In the genomic region with DNA sequence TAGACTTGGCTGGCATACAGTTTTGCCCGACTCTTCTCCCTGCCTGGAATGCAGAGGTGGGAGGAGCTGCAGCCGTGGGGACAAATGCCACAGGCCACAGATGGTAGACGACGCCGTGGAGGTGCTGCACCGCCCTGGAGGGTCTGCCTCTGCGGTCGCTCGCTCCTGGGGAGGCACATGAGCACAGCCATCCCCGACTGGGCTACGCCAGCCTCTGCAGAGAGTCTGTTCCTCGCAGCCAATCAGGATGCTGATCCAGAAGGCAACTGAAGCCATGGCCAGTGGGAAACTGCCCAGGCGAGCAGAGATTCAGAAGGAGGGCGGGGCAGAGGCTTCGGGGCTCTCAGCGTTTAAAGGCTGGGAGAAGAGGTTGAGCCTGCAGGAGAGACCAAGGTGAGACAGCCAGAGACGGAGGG, we compare ENCODE assay signal across 1 cellular context.
TF ChIP-seq lines count a peak whose summit lies in the region.

No MANE protein-coding gene starts in this region.

TF ChIP-seq in GM23338, 12 proteins besides CTCF, POLR2A, EP300 and RAD21:
- no peak for TF ChIP-seq CREB1 (CRISPR knock-in tag; IDR thresholded peaks at IDR 0.05; ENCODE audit: low read depth)
- TF ChIP-seq POLR2AphosphoS5 (IDR thresholded peaks at IDR 0.05; ENCODE audit: low read depth), result no peak
- TF ChIP-seq ZNF331 (CRISPR knock-in tag; IDR thresholded peaks at IDR 0.05; ENCODE audit: low read depth), result no peak
- TF ChIP-seq STAT1 (IDR thresholded peaks at IDR 0.05; ENCODE audit: unreplicated experiment), result no peak
- TF ChIP-seq, protein P1, sequence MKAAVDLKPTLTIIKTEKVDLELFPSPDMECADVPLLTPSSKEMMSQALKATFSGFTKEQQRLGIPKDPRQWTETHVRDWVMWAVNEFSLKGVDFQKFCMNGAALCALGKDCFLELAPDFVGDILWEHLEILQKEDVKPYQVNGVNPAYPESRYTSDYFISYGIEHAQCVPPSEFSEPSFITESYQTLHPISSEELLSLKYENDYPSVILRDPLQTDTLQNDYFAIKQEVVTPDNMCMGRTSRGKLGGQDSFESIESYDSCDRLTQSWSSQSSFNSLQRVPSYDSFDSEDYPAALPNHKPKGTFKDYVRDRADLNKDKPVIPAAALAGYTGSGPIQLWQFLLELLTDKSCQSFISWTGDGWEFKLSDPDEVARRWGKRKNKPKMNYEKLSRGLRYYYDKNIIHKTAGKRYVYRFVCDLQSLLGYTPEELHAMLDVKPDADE (IDR thresholded peaks at IDR 0.05), result no peak
- TF ChIP-seq, protein P2, sequence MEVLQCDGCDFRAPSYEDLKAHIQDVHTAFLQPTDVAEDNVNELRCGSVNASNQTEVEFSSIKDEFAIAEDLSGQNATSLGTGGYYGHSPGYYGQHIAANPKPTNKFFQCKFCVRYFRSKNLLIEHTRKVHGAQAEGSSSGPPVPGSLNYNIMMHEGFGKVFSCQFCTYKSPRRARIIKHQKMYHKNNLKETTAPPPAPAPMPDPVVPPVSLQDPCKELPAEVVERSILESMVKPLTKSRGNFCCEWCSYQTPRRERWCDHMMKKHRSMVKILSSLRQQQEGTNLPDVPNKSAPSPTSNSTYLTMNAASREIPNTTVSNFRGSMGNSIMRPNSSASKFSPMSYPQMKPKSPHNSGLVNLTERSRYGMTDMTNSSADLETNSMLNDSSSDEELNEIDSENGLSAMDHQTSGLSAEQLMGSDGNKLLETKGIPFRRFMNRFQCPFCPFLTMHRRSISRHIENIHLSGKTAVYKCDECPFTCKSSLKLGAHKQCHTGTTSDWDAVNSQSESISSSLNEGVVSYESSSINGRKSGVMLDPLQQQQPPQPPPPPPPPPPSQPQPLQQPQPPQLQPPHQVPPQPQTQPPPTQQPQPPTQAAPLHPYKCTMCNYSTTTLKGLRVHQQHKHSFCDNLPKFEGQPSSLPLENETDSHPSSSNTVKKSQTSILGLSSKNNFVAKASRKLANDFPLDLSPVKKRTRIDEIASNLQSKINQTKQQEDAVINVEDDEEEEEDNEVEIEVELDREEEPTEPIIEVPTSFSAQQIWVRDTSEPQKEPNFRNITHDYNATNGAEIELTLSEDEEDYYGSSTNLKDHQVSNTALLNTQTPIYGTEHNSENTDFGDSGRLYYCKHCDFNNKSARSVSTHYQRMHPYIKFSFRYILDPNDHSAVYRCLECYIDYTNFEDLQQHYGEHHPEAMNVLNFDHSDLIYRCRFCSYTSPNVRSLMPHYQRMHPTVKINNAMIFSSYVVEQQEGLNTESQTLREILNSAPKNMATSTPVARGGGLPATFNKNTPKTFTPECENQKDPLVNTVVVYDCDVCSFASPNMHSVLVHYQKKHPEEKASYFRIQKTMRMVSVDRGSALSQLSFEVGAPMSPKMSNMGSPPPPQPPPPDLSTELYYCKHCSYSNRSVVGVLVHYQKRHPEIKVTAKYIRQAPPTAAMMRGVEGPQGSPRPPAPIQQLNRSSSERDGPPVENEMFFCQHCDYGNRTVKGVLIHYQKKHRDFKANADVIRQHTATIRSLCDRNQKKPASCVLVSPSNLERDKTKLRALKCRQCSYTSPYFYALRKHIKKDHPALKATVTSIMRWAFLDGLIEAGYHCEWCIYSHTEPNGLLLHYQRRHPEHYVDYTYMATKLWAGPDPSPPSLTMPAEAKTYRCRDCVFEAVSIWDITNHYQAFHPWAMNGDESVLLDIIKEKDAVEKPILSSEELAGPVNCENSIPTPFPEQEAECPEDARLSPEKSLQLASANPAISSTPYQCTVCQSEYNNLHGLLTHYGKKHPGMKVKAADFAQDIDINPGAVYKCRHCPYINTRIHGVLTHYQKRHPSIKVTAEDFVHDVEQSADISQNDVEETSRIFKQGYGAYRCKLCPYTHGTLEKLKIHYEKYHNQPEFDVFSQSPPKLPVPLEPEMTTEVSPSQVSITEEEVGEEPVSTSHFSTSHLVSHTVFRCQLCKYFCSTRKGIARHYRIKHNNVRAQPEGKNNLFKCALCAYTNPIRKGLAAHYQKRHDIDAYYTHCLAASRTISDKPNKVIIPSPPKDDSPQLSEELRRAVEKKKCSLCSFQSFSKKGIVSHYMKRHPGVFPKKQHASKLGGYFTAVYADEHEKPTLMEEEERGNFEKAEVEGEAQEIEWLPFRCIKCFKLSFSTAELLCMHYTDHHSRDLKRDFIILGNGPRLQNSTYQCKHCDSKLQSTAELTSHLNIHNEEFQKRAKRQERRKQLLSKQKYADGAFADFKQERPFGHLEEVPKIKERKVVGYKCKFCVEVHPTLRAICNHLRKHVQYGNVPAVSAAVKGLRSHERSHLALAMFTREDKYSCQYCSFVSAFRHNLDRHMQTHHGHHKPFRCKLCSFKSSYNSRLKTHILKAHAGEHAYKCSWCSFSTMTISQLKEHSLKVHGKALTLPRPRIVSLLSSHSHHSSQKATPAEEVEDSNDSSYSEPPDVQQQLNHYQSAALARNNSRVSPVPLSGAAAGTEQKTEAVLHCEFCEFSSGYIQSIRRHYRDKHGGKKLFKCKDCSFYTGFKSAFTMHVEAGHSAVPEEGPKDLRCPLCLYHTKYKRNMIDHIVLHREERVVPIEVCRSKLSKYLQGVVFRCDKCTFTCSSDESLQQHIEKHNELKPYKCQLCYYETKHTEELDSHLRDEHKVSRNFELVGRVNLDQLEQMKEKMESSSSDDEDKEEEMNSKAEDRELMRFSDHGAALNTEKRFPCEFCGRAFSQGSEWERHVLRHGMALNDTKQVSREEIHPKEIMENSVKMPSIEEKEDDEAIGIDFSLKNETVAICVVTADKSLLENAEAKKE (CRISPR knock-in tag; IDR thresholded peaks at IDR 0.05), result no peak
- no peak for TF ChIP-seq NANOG (IDR thresholded peaks at IDR 0.05; ENCODE audit: borderline replicate concordance)
- no peak for TF ChIP-seq ZNF114 (CRISPR knock-in tag; IDR thresholded peaks at IDR 0.05)
- TF ChIP-seq, protein P3, sequence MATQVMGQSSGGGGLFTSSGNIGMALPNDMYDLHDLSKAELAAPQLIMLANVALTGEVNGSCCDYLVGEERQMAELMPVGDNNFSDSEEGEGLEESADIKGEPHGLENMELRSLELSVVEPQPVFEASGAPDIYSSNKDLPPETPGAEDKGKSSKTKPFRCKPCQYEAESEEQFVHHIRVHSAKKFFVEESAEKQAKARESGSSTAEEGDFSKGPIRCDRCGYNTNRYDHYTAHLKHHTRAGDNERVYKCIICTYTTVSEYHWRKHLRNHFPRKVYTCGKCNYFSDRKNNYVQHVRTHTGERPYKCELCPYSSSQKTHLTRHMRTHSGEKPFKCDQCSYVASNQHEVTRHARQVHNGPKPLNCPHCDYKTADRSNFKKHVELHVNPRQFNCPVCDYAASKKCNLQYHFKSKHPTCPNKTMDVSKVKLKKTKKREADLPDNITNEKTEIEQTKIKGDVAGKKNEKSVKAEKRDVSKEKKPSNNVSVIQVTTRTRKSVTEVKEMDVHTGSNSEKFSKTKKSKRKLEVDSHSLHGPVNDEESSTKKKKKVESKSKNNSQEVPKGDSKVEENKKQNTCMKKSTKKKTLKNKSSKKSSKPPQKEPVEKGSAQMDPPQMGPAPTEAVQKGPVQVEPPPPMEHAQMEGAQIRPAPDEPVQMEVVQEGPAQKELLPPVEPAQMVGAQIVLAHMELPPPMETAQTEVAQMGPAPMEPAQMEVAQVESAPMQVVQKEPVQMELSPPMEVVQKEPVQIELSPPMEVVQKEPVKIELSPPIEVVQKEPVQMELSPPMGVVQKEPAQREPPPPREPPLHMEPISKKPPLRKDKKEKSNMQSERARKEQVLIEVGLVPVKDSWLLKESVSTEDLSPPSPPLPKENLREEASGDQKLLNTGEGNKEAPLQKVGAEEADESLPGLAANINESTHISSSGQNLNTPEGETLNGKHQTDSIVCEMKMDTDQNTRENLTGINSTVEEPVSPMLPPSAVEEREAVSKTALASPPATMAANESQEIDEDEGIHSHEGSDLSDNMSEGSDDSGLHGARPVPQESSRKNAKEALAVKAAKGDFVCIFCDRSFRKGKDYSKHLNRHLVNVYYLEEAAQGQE (IDR thresholded peaks at IDR 0.05; ENCODE audit: unreplicated experiment), result no peak
- TF ChIP-seq JUNB (IDR thresholded peaks at IDR 0.05; ENCODE audit: unreplicated experiment), result no peak
TF ChIP-seq in GM23338: peak in this region for 0.
